In genomic region chr9:32385135-32385884, GRCh38 we compare ENCODE assay signal across 9 cellular contexts. TPM values are rescaled to one million over a fixed set of nuclear protein-coding genes. Genes with fewer than 3 reads are reported as not detected.
DNase-seq lines count a peak whose midpoint lies in the region; ATAC-seq, FAIRE-seq and TF ChIP-seq lines count a peak whose summit lies in the region.
"Had no signal": no experiment of that assay in that cellular context is flagged by ENCODE, and none has a peak within 500 bp of the region (broad histone marks: within the 10 kb centered on the region; RNA-seq: fewer than 3 reads in every experiment).

No MANE protein-coding gene starts in this region.

- DNase-seq in activated naive CD4-positive, alpha-beta T cell treated with anti-CD3 and anti-CD28 coated beads, Interleukin-2, amount 50 U/mL, for 72 hours (ENCODE audit: low spot score in 2 of 2): no peak
- DNase-seq in astrocyte (ENCODE audit: low read depth): no peak
- no peak for DNase-seq in lower lobe of right lung
- no peak for DNase-seq in medulla oblongata (ENCODE audit: extremely low spot score)
- no peak for DNase-seq in activated CD4-positive, CD25-positive, alpha-beta regulatory T cell treated with anti-CD3 and anti-CD28 coated beads, Interleukin-2, amount 50 U/mL, for 72 hours
- DNase-seq in anterior cingulate cortex (lab: John Stamatoyannopoulos, UW): no peak

- peak overlapping the region; percentile 83 for H3K4me3 Mint-ChIP-seq in activated naive CD4-positive, alpha-beta T cell treated with anti-CD3 and anti-CD28 coated beads, Interleukin-2, amount 50 U/mL, for 24 hours
- peak overlapping the region; percentile 96 for H3K4me3 Mint-ChIP-seq in astrocyte (ENCODE audit: unreplicated experiment)

- no peak for TF ChIP-seq CTCF in astrocyte (IDR thresholded peaks at IDR 0.05; ENCODE audit: insufficient read depth, low read depth, low read length)
- TF ChIP-seq CTCF in lower lobe of right lung (IDR thresholded peaks at IDR 0.05): no peak

- H3K4me3 ChIP-seq in astrocyte (ENCODE audit: insufficient read depth, low read depth, low read length) (peak overlapping the region; percentile 95), lower lobe of right lung (peak overlapping the region; percentile 94), urinary bladder (ENCODE audit: low read depth, low read length) (peak overlapping the region; percentile 72)

- intact Hi-C loops in lower lobe of right lung (cut with DNase I): loop anchor here (10.0 kb wide), 1 partner anchor 589 kb away; no protein-coding TSS in a partner anchor

- peaks cover 3% of the 10 kb centered on the region for H3K27me3 Mint-ChIP-seq in activated naive CD4-positive, alpha-beta T cell treated with anti-CD3 and anti-CD28 coated beads, Interleukin-2, amount 50 U/mL, for 24 hours
- peaks cover 22% of the 10 kb centered on the region for H3K27me3 Mint-ChIP-seq in astrocyte (ENCODE audit: low read depth, unreplicated experiment)

- peaks cover 31% of the 10 kb centered on the region for H4K20me1 ChIP-seq in astrocyte (ENCODE audit: insufficient read depth, low read length)

- no peak for FAIRE-seq in astrocyte (lab: Jason Lieb, UNC)
- FAIRE-seq: colon had no signal

- 28% methylated on average over 4 of the region's 4 CpGs for WGBS in urinary bladder

- H3K27ac Mint-ChIP-seq in activated naive CD4-positive, alpha-beta T cell treated with anti-CD3 and anti-CD28 coated beads, Interleukin-2, amount 50 U/mL, for 24 hours: no peak overlapping the region
- H3K27ac Mint-ChIP-seq in activated naive CD4-positive, alpha-beta T cell treated with anti-CD3 and anti-CD28 coated beads, Interleukin-2, amount 50 U/mL, for 72 hours: peak overlapping the region in 1 of 2 donors; percentile 57
- peak overlapping the region; percentile 93 for H3K27ac Mint-ChIP-seq in astrocyte (ENCODE audit: unreplicated experiment)

- peak overlapping the region; percentile 97 for H2AFZ ChIP-seq in astrocyte (ENCODE audit: low read depth, low read length)

- H3K27ac ChIP-seq in astrocyte (ENCODE audit: low read depth, low read length): peak overlapping the region; percentile 85
- H3K27ac ChIP-seq in lower lobe of right lung: peak overlapping the region; percentile 85
- peak overlapping the region; percentile 84 for H3K27ac ChIP-seq in urinary bladder (ENCODE audit: low read depth)

- peak overlapping the region; percentile 96 for H3K4me2 ChIP-seq in astrocyte (ENCODE audit: low read length)

- peaks cover 22% of the 10 kb centered on the region for H3K4me1 Mint-ChIP-seq in activated naive CD4-positive, alpha-beta T cell treated with anti-CD3 and anti-CD28 coated beads, Interleukin-2, amount 50 U/mL, for 24 hours
- H3K4me1 Mint-ChIP-seq in astrocyte (ENCODE audit: low read depth, unreplicated experiment): peaks cover 8% of the 10 kb centered on the region

- peaks cover 53% of the 10 kb centered on the region for H3K79me2 ChIP-seq in astrocyte (ENCODE audit: insufficient read depth, low read length)

- H3K9ac ChIP-seq in astrocyte (ENCODE audit: low read length): peak overlapping the region; percentile 96

- peaks cover 11% of the 10 kb centered on the region for H3K4me1 ChIP-seq in astrocyte (ENCODE audit: insufficient read depth, low read length)
- H3K4me1 ChIP-seq in lower lobe of right lung: peaks cover 30% of the 10 kb centered on the region
- no peaks in the 10 kb centered on the region for H3K4me1 ChIP-seq in urinary bladder (ENCODE audit: insufficient read depth)

- H3K9me3 ChIP-seq in astrocyte (ENCODE audit: insufficient read depth, low read depth, low read length): no peaks in the 10 kb centered on the region
- H3K9me3 ChIP-seq in lower lobe of right lung: no peaks in the 10 kb centered on the region

- ATAC-seq in activated naive CD4-positive, alpha-beta T cell treated with anti-CD3 and anti-CD28 coated beads, Interleukin-2, amount 50 U/mL, for 72 hours: no peak
- peak in 1 of 2 donors; percentile 0 for ATAC-seq in lower lobe of right lung

- no peaks in the 10 kb centered on the region for H3K9me3 Mint-ChIP-seq in activated naive CD4-positive, alpha-beta T cell treated with anti-CD3 and anti-CD28 coated beads, Interleukin-2, amount 50 U/mL, for 24 hours
- no peaks in the 10 kb centered on the region for H3K9me3 Mint-ChIP-seq in activated naive CD4-positive, alpha-beta T cell treated with anti-CD3 and anti-CD28 coated beads, Interleukin-2, amount 50 U/mL, for 72 hours
- no peaks in the 10 kb centered on the region for H3K9me3 Mint-ChIP-seq in astrocyte (ENCODE audit: unreplicated experiment)

- H3K36me3 Mint-ChIP-seq in activated naive CD4-positive, alpha-beta T cell treated with anti-CD3 and anti-CD28 coated beads, Interleukin-2, amount 50 U/mL, for 24 hours: no peaks in the 10 kb centered on the region
- no peaks in the 10 kb centered on the region for H3K36me3 Mint-ChIP-seq in activated naive CD4-positive, alpha-beta T cell treated with anti-CD3 and anti-CD28 coated beads, Interleukin-2, amount 50 U/mL, for 72 hours
- H3K36me3 Mint-ChIP-seq in astrocyte (ENCODE audit: low read depth, unreplicated experiment): no peaks in the 10 kb centered on the region

- H3K36me3 ChIP-seq in astrocyte (ENCODE audit: insufficient read depth, low read length) (no peaks in the 10 kb centered on the region), lower lobe of right lung (no peaks in the 10 kb centered on the region), urinary bladder (ENCODE audit: insufficient read depth) (no peaks in the 10 kb centered on the region)

- peaks cover 17% of the 10 kb centered on the region for H3K27me3 ChIP-seq in astrocyte (ENCODE audit: insufficient read depth, low read length)
- no peaks in the 10 kb centered on the region for H3K27me3 ChIP-seq in lower lobe of right lung (ENCODE audit: low read depth)

RNA-seq across cellular contexts. Expression of gene ACO1, which starts 0.9 kb away (rescaled TPM):
- 10 to 100 TPM in 1 of 2 donors, 1 to 10 TPM in 1; 9.9 to 16.7 TPM for total RNA-seq in activated naive CD4-positive, alpha-beta T cell treated with anti-CD3 and anti-CD28 coated beads, Interleukin-2, amount 50 U/mL, for 72 hours
- 17.7 and 19.4 TPM in 2 replicates for total RNA-seq in astrocyte
- total RNA-seq in lower lobe of right lung: 33.6 TPM
- total RNA-seq in urinary bladder: 29.6 TPM
- 31.9 TPM for polyA plus RNA-seq in urinary bladder
